ENCODE assay signal across 9 cellular contexts in the genomic region with DNA sequence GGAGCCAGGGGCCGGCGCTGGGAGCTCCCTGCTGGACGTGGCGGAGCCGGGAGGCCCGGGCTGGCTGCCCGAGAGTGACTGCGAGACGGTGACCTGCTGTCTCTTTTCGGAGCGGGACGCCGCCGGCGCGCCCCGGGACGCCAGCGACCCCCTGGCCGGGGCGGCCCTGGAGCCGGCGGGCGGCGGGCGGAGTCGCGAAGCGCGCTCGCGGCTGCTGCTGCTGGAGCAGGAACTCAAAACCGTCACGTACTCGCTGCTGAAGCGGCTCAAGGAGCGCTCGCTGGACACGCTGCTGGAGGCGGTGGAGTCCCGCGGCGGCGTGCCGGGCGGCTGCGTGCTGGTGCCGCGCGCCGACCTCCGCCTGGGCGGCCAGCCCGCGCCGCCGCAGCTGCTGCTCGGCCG. TPM values are rescaled to one million over a fixed set of nuclear protein-coding genes. Genes with fewer than 3 reads are reported as not detected.
DNase-seq lines count a peak whose midpoint lies in the region; TF ChIP-seq lines count a peak whose summit lies in the region.
"Had no signal": no experiment of that assay in that cellular context is flagged by ENCODE, and none has a peak within 500 bp of the region (broad histone marks: within the 10 kb centered on the region; RNA-seq: fewer than 3 reads in every experiment).

No MANE protein-coding gene starts in this region.

- no peak for TF ChIP-seq CTCF in OCI-LY1 (IDR thresholded peaks at IDR 0.05; ENCODE audit: low read length)
- no peak for TF ChIP-seq CTCF in neutrophil (IDR thresholded peaks at IDR 0.05)
- TF ChIP-seq CTCF in osteocyte (IDR thresholded peaks at IDR 0.05): no peak

- peak overlapping the region; percentile 90 for H3K27ac ChIP-seq in OCI-LY1 (ENCODE audit: low read depth, low read length, poor library complexity, severe bottlenecking)
- H3K27ac ChIP-seq in esophagus (ENCODE audit: low read depth in 2 of 2, low read length in 1 of 2): peak overlapping the region; percentile 27 to 28
- no peak overlapping the region for H3K27ac ChIP-seq in neutrophil

- peaks cover 48% of the 10 kb centered on the region for H3K4me1 Mint-ChIP-seq in osteocyte (ENCODE audit: unreplicated experiment)

- no peaks in the 10 kb centered on the region for H3F3A ChIP-seq in OCI-LY1 (ENCODE audit: insufficient read depth, low read length)

- H3K9me2 ChIP-seq in OCI-LY1 (ENCODE audit: low read depth, low read length): no peaks in the 10 kb centered on the region

- H3K4me3 Mint-ChIP-seq in osteocyte (ENCODE audit: unreplicated experiment): no peak overlapping the region

- H3K4me3 ChIP-seq in OCI-LY1 (ENCODE audit: low read depth, low read length, poor library complexity, severe bottlenecking) (peak overlapping the region; percentile 83), esophagus (ENCODE audit: low read depth in 1 of 2, low read length in 2 of 2) (peak overlapping the region; percentile 53 to 63), neutrophil (ENCODE audit: low read depth in 1 of 2, low read length in 1 of 2) (peak overlapping the region; percentile 86 to 91)

- H2AFZ ChIP-seq in OCI-LY1 (ENCODE audit: low read length): no peak overlapping the region

- peaks cover 13% of the 10 kb centered on the region for H3K79me2 ChIP-seq in OCI-LY1 (ENCODE audit: insufficient read depth, low read length)

- H3K4me1 ChIP-seq in OCI-LY1 (ENCODE audit: insufficient read depth, low read length, severe bottlenecking) (peaks cover 50% of the 10 kb centered on the region), esophagus (ENCODE audit: control insufficient read depth in 2 of 2, insufficient read depth in 2 of 2, low read length in 1 of 2) (peaks cover 1 to 7% of the 10 kb centered on the region in 2 donors), neutrophil (ENCODE audit: control insufficient read depth in 1 of 2, insufficient read depth in 1 of 2, low read depth in 1 of 2, low read length in 1 of 2) (peaks cover 28 to 30% of the 10 kb centered on the region in 2 experiments)

- H3K27ac Mint-ChIP-seq in osteocyte (ENCODE audit: unreplicated experiment): no peak overlapping the region

- peak; percentile 54 for DNase-seq in NCI-H748 (lab: John Stamatoyannopoulos, UW; ENCODE audit: unreplicated experiment)
- DNase-seq in NCI-H748 treated with DMSO at 0.1 percent for 48 hours (lab: John Stamatoyannopoulos, UW): no peak
- no peak for DNase-seq in NCI-H510A (lab: John Stamatoyannopoulos, UW)
- DNase-seq in osteocyte (ENCODE audit: extremely low spot score, unreplicated experiment): no peak
- DNase-seq in AG08396 (ENCODE audit: low spot score): no peak

- H3K9me3 Mint-ChIP-seq in osteocyte (ENCODE audit: unreplicated experiment): no peaks in the 10 kb centered on the region
- H3K9me3 Mint-ChIP-seq: CD8-positive, alpha-beta memory T cell had no signal

- no peaks in the 10 kb centered on the region for H3K9me3 ChIP-seq in OCI-LY1 (ENCODE audit: low read length)
- H3K9me3 ChIP-seq in esophagus (ENCODE audit: control insufficient read depth in 2 of 2, insufficient read depth in 1 of 2, low read depth in 1 of 2, low read length in 1 of 2): no peaks in the 10 kb centered on the region
- H3K9me3 ChIP-seq in neutrophil: no peaks in the 10 kb centered on the region

- H3K27me3 ChIP-seq in OCI-LY1 (ENCODE audit: insufficient read depth, low read length): no peaks in the 10 kb centered on the region
- H3K27me3 ChIP-seq in esophagus (ENCODE audit: control insufficient read depth in 1 of 2, insufficient read depth in 2 of 2, low read length in 2 of 2): no peaks in the 10 kb centered on the region
- peaks cover 51% of the 10 kb centered on the region for H3K27me3 ChIP-seq in neutrophil

- H4K20me1 ChIP-seq in OCI-LY1 (ENCODE audit: insufficient read depth, low read length): no peaks in the 10 kb centered on the region

- 0 to 1% methylated on average over 44 to 59 of the region's 59 CpGs for WGBS in esophagus, 2 donors

- H3K9ac ChIP-seq in OCI-LY1 (ENCODE audit: low read length): peak overlapping the region; percentile 98

- H3K36me3 Mint-ChIP-seq in osteocyte (ENCODE audit: unreplicated experiment): no peaks in the 10 kb centered on the region
- H3K36me3 Mint-ChIP-seq: CD8-positive, alpha-beta memory T cell had no signal

- no peaks in the 10 kb centered on the region for H3K27me3 Mint-ChIP-seq in osteocyte (ENCODE audit: unreplicated experiment)

- H3K36me3 ChIP-seq in OCI-LY1 (ENCODE audit: insufficient read depth, low read length) (no peaks in the 10 kb centered on the region), esophagus (ENCODE audit: control insufficient read depth in 2 of 2, insufficient read depth in 2 of 2, low read length in 1 of 2) (no peaks in the 10 kb centered on the region), neutrophil (no peaks in the 10 kb centered on the region)

- H3K4me2 ChIP-seq in OCI-LY1 (ENCODE audit: low read length): peak overlapping the region; percentile 94

RNA-seq across cellular contexts. Expression of gene SMAD6, which starts 1.5 kb away (rescaled TPM):
- 1 to 10 TPM in 1 of 2 donors, under 1 TPM in 1; 0.75 to 1.6 TPM for polyA plus RNA-seq in esophagus
- total RNA-seq in osteocyte: 14.6 and 17.5 TPM in 2 replicates
- polyA plus RNA-seq: CD8-positive, alpha-beta memory T cell had no signal
